Comparison of ENCODE assay signal across 7 cellular contexts in the genomic region with DNA sequence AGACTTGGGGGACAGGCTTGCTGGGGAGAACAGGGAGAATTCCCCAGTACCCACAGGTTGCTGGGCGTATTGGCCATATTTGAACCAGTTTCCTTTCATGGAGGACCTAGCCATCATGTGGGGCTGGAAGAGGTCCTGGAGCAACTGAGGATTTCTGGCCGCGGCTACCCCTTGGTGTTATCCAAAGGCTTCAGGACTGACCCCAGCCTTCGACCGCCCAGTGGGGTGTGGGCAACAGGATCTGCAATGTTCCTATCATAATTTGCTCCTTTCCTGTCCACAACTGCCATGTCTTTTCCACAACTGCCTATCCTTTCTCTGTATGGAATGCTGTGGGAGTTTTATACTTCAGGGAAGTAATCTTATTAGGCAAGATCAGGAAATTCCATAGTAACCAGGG.
"Had no signal": no experiment of that assay in that cellular context is flagged by ENCODE, and none has a peak within 500 bp of the region (broad histone marks: within the 10 kb centered on the region; RNA-seq: fewer than 3 reads in every experiment).

No MANE protein-coding gene starts in this region.

- DNase-seq: GOT3, H7, HFFc6, IMR-90 had no signal

- H3K27ac Mint-ChIP-seq: HFFc6 had no signal

- H3K4me3 ChIP-seq: HAP-1 had no signal

- H3K27ac ChIP-seq: HL-60 had no signal

- ATAC-seq: HCT116 had no signal

- H3K36me3 ChIP-seq: HAP-1 had no signal

- H3K4me3 Mint-ChIP-seq: HFFc6 had no signal

- H3K4me1 ChIP-seq: HAP-1 had no signal

- H3K9me3 ChIP-seq: HAP-1 had no signal
